Comparison of ENCODE assay signal across 9 cellular contexts in genomic region chr21:32457360-32457840, GRCh38. TPM values are rescaled to one million over a fixed set of nuclear protein-coding genes. Genes with fewer than 3 reads are reported as not detected.
DNase-seq lines count a peak whose midpoint lies in the region; ATAC-seq, FAIRE-seq and TF ChIP-seq lines count a peak whose summit lies in the region.
"Had no signal": no experiment of that assay in that cellular context is flagged by ENCODE, and none has a peak within 500 bp of the region (broad histone marks: within the 10 kb centered on the region; RNA-seq: fewer than 3 reads in every experiment).

No MANE protein-coding gene starts in this region.

- no peak overlapping the region for H2AFZ ChIP-seq in ACC112 (ENCODE audit: low read length, unreplicated experiment)

- H3K27me3 ChIP-seq in ACC112 (ENCODE audit: insufficient read depth, low read length) = no peaks in the 10 kb centered on the region

- FAIRE-seq in GM12891 (lab: Jason Lieb, UNC) = no peak

- no peak for ATAC-seq in HG03097 (IDR thresholded peaks at IDR 0.05; ENCODE audit: low FRiP score, unreplicated experiment)
- no peak for ATAC-seq in HG02678 (IDR thresholded peaks at IDR 0.05; ENCODE audit: unreplicated experiment)
- no peak for ATAC-seq in HG03139 (IDR thresholded peaks at IDR 0.05; ENCODE audit: unreplicated experiment)

- DNase-seq in NCI-H460 (ENCODE audit: extremely low read depth, low read depth) (peak; percentile 71), epithelial cell of proximal tubule (ENCODE audit: low read depth) (no peak), myocyte (ENCODE audit: low read depth) (peak; percentile 28), GM12891 (ENCODE audit: insufficient read length, low spot score) (no peak)
- DNase-seq: T-helper 9 cell had no signal

- peak; percentile 40 for TF ChIP-seq CTCF in epithelial cell of proximal tubule (conservative IDR thresholded peaks at IDR 0.05; ENCODE audit: low read depth, low read length)

- H3K4me3 ChIP-seq in ACC112 (ENCODE audit: low read depth, low read length) (0 out of 2 replicates have a peak overlapping the region, but pooled peaks have one; percentile 32), epithelial cell of proximal tubule (ENCODE audit: low read depth, low read length) (no peak overlapping the region)

- no peak for TF ChIP-seq POLR2A in GM12891 (IDR thresholded peaks at IDR 0.05; ENCODE audit: low read depth, low read length)

- H3K36me3 ChIP-seq in ACC112 (ENCODE audit: insufficient read depth, low read length) = peaks cover 29% of the 10 kb centered on the region; the same call in 1 of the 2 replicates

- peaks cover 29% of the 10 kb centered on the region for H3K4me1 ChIP-seq in ACC112 (ENCODE audit: control insufficient read depth, insufficient read depth, low read length, unreplicated experiment)

- H3K27ac ChIP-seq in ACC112 (ENCODE audit: low read depth, low read length) = peak overlapping the region; percentile 89; the same call in 1 of the 2 replicates

- peaks cover 27% of the 10 kb centered on the region for H3K79me2 ChIP-seq in ACC112 (ENCODE audit: control insufficient read depth, insufficient read depth, low read length, unreplicated experiment)

TF ChIP-seq in GM12891, 5 proteins besides CTCF, POLR2A, EP300 and RAD21:
- TF ChIP-seq SPI1 (IDR thresholded peaks at IDR 0.05; ENCODE audit: low read depth, low read length) (no peak), POLR2AphosphoS5 (IDR thresholded peaks at IDR 0.05; ENCODE audit: low read depth, low read length) (no peak), PAX5 (IDR thresholded peaks at IDR 0.05; ENCODE audit: insufficient read depth, low read length, severe bottlenecking) (no peak), POU2F2 (IDR thresholded peaks at IDR 0.05; ENCODE audit: low read depth, low read length) (no peak), TAF1 (IDR thresholded peaks at IDR 0.05; ENCODE audit: low read depth, low read length) (no peak)

RNA-seq across cellular contexts. Expression of gene EVA1C, which starts 44.9 kb away (rescaled TPM):
- 46.5 and 55.7 TPM in 2 replicates for total RNA-seq in NCI-H460 (2014; rRNA removed; shearing (Covaris generic))
- polyA plus RNA-seq in NCI-H460 (2014; cell fraction: nucleus; rRNA removed) = 41.4 and 42.5 TPM in 2 replicates
- total RNA-seq in epithelial cell of proximal tubule (0.29 and 0.92 TPM in 2 replicates), myocyte (1.0 and 1.9 TPM in 2 replicates)
- polyA plus RNA-seq in myocyte (2012) = 0.44 TPM
- not detected for polyA plus RNA-seq in GM12891 (2012; ENCODE audit: low read depth, missing spikeins)

Comparison
In these comparisons a context has a peak if more than half of its experiments do, and no peak if none do; other contexts are left out.
1. DNase-seq: peak in NCI-H460 (single experiment) and myocyte (single experiment); none in epithelial cell of proximal tubule (single experiment) and GM12891 (single experiment).
2. RNA of gene EVA1C, which starts 44.9 kb away (total RNA-seq): 46.5 to 55.7 TPM in NCI-H460; 1.0 to 1.9 TPM in myocyte and 0.29 to 0.92 TPM in epithelial cell of proximal tubule; every median in the first group is over 10 times any median in the second.